Comparison of ENCODE assay signal across 1 cellular context in genomic region chr9:116336133-116336862, GRCh38.
TF ChIP-seq lines count a peak whose summit lies in the region.

No MANE protein-coding gene starts in this region.

TF ChIP-seq in GM23338, 12 proteins besides CTCF, POLR2A, EP300 and RAD21 (continued from another document):
- TF ChIP-seq ZNF462 (CRISPR knock-in tag; IDR thresholded peaks at IDR 0.05), result no peak
